In genomic region chr7:40000734-40001315, GRCh38 we compare ENCODE assay signal across 26 cellular contexts. TPM values are rescaled to one million over a fixed set of nuclear protein-coding genes. Genes with fewer than 3 reads are reported as not detected.
A peak's percentile ranks its signal among the peaks of the same experiment; 100 is the strongest.
DNase-seq lines count a peak whose midpoint lies in the region; ATAC-seq, FAIRE-seq and TF ChIP-seq lines count a peak whose summit lies in the region.
"Had no signal": no experiment of that assay in that cellular context is flagged by ENCODE, and none has a peak within 500 bp of the region (broad histone marks: within the 10 kb centered on the region; RNA-seq: fewer than 3 reads in every experiment).

No MANE protein-coding gene starts in this region.

- TF ChIP-seq CTCF in HepG2 (CRISPR knock-in tag; IDR thresholded peaks at IDR 0.05) (no peak), right lobe of liver (IDR thresholded peaks at IDR 0.05) (no peak), fibroblast of lung (conservative IDR thresholded peaks at IDR 0.05 in 1 of 2, IDR thresholded peaks at IDR 0.05 in 1 of 2; ENCODE audit: low read depth in 1 of 2, low read length in 2 of 2) (no peak), ascending aorta (IDR thresholded peaks at IDR 0.05) (no peak)

- TF ChIP-seq RAD21 in HepG2 (CRISPR knock-in tag; IDR thresholded peaks at IDR 0.05): no peak

- H3K4me2 ChIP-seq in HepG2 (ENCODE audit: low read depth, low read length): no peak overlapping the region
- H3K4me2 ChIP-seq in fibroblast of lung (ENCODE audit: extremely low read depth, insufficient read depth, low read length): no peak overlapping the region
- H3K4me2 ChIP-seq: KMS-11 had no signal

- no peaks in the 10 kb centered on the region for H3K27me3 ChIP-seq in HepG2 (ENCODE audit: control insufficient read depth in 1 of 2, insufficient read depth in 2 of 2, low read length in 2 of 2)
- no peaks in the 10 kb centered on the region for H3K27me3 ChIP-seq in right lobe of liver
- H3K27me3 ChIP-seq in fibroblast of lung (ENCODE audit: control insufficient read depth, insufficient read depth, low read length): no peaks in the 10 kb centered on the region
- H3K27me3 ChIP-seq in ascending aorta: no peaks in the 10 kb centered on the region
- H3K27me3 ChIP-seq: ovary, suprapubic skin had no signal

- no peak for FAIRE-seq in HepG2 (lab: Jason Lieb, UNC)
- FAIRE-seq: endometrium, GM12891 had no signal

- H3K27ac ChIP-seq in HepG2 (ENCODE audit: extremely low read length, insufficient read depth, low read length): no peak overlapping the region
- no peak overlapping the region for H3K27ac ChIP-seq in right lobe of liver
- H3K27ac ChIP-seq in fibroblast of lung (ENCODE audit: insufficient read depth, low read length): no peak overlapping the region
- H3K27ac ChIP-seq in ascending aorta: no peak overlapping the region
- H3K27ac ChIP-seq: KMS-11, ovary, skin epidermis, suprapubic skin had no signal

- DNase-seq in HepG2 (ENCODE audit: low spot score) (no peak), right lobe of liver (no peak), amniotic epithelial cell (ENCODE audit: low read depth) (peak; percentile 31), fibroblast of lung (ENCODE audit: low read depth in 2 of 2) (peak; percentile 34 to 60), ascending aorta (ENCODE audit: low spot score in 2 of 2) (no peak), left ventricle myocardium superior (no peak), NCI-H1092 (lab: John Stamatoyannopoulos, UW) (no peak), ureter (ENCODE audit: low spot score) (no peak)
- DNase-seq: activated CD4-positive, alpha-beta memory T cell treated with anti-CD3 and anti-CD28 coated beads, Interleukin-2, amount 10 ng/mL, durations not matched to agents 7 days and 5 days; caudate nucleus; CD8-positive, alpha-beta T cell; dermis blood vessel endothelial cell; H9; NCI-H1417; NCI-H2029 treated with DMSO at 0.1 percent for 48 hours; NCI-H526; NK-92 treated with Interleukin-12 subunit alpha and Interleukin-12 subunit beta, amount 100 ng/mL, for 24 hours; ovary; stimulated activated naive CD4-positive, alpha-beta T cell had no signal

- no peaks in the 10 kb centered on the region for H3K9me3 ChIP-seq in HepG2 (ENCODE audit: low read length)
- H3K9me3 ChIP-seq in right lobe of liver: no peaks in the 10 kb centered on the region
- H3K9me3 ChIP-seq in fibroblast of lung (ENCODE audit: control insufficient read depth, insufficient read depth, low read depth, low read length): no peaks in the 10 kb centered on the region
- no peaks in the 10 kb centered on the region for H3K9me3 ChIP-seq in ascending aorta
- H3K9me3 ChIP-seq: ovary, suprapubic skin had no signal

- no peak overlapping the region for H2AFZ ChIP-seq in HepG2 (ENCODE audit: low read length)
- H2AFZ ChIP-seq in fibroblast of lung (ENCODE audit: low read length): no peak overlapping the region

- H3K4me3 ChIP-seq in HepG2 (replicated peaks in 1 of 3; ENCODE audit: insufficient read depth in 1 of 3, low read depth in 2 of 3, low read length in 3 of 3) (no peak overlapping the region), right lobe of liver (no peak overlapping the region), fibroblast of lung (replicated peaks in 1 of 4; ENCODE audit: control extremely low read depth in 1 of 4, insufficient read depth in 1 of 4, low read depth in 3 of 4, low read length in 4 of 4) (no peak overlapping the region), ascending aorta (no peak overlapping the region)
- H3K4me3 ChIP-seq: ovary, skin epidermis, suprapubic skin had no signal

- CTCF ChIA-PET in HepG2 (lab: Yijun Ruan, JAX; ENCODE audit: low intra/inter-chr PET ratio, low total read pairs): no interaction called here

- TF ChIP-seq EP300 in HepG2 (IDR thresholded peaks at IDR 0.05; ENCODE audit: low read depth in 2 of 2, low read length in 2 of 2) (no peak), HepG2 (CRISPR knock-in tag; IDR thresholded peaks at IDR 0.05; ENCODE audit: borderline replicate concordance) (no peak)

- H3K36me3 ChIP-seq in HepG2 (replicated peaks in 1 of 2; ENCODE audit: control insufficient read depth in 1 of 2, insufficient read depth in 2 of 2, low read length in 2 of 2) (peaks cover 0 to 8% of the 10 kb centered on the region in 2 experiments; a peak in 3 of 5 replicates), right lobe of liver (peaks cover 0 to 13% (median 0%) of the 10 kb centered on the region in 4 donors), fibroblast of lung (ENCODE audit: control insufficient read depth, insufficient read depth, low read length) (no peaks in the 10 kb centered on the region), ascending aorta (peaks cover 0 to 19% of the 10 kb centered on the region in 2 donors)
- H3K36me3 ChIP-seq: ovary had no signal

- no peaks in the 10 kb centered on the region for H3K4me1 ChIP-seq in HepG2 (ENCODE audit: insufficient read depth, low read length)
- no peaks in the 10 kb centered on the region for H3K4me1 ChIP-seq in right lobe of liver
- peaks cover 3% of the 10 kb centered on the region for H3K4me1 ChIP-seq in fibroblast of lung (ENCODE audit: control insufficient read depth, extremely low read depth, insufficient read depth, low read length)
- no peaks in the 10 kb centered on the region for H3K4me1 ChIP-seq in ascending aorta
- H3K4me1 ChIP-seq: suprapubic skin had no signal

- H3K79me2 ChIP-seq in HepG2 (ENCODE audit: insufficient read depth, low read length) (peaks cover 2% of the 10 kb centered on the region), fibroblast of lung (ENCODE audit: control insufficient read depth, insufficient read depth, low read length) (no peaks in the 10 kb centered on the region)

- 97% methylated on average over 6 of the region's 6 CpGs for WGBS in HepG2 (ENCODE audit: low lambda C conversion rate)
- WGBS in right lobe of liver (ENCODE audit: insufficient coverage, low coverage, low lambda C conversion rate, missing lambda C conversion rate): 83% methylated on average over 6 of the region's 6 CpGs

- no peak for TF ChIP-seq POLR2A in HepG2 (IDR thresholded peaks at IDR 0.05; ENCODE audit: insufficient read depth in 1 of 2, low read depth in 2 of 2, low read length in 2 of 2)
- TF ChIP-seq POLR2A in right lobe of liver (IDR thresholded peaks at IDR 0.05): no peak

- H4K20me1 ChIP-seq in HepG2 (ENCODE audit: insufficient read depth, low read length) (no peaks in the 10 kb centered on the region), fibroblast of lung (ENCODE audit: control insufficient read depth, extremely low read depth, insufficient read depth, low read length) (no peaks in the 10 kb centered on the region)

- ATAC-seq in HepG2 (no peak), right lobe of liver (no peak), left ventricle myocardium superior (no peak)
- ATAC-seq: CD8-positive, alpha-beta T cell; left lobe of liver; Right ventricle myocardium inferior had no signal

- POLR2A ChIA-PET in HepG2 (lab: Yijun Ruan, JAX): no interaction called here

- intact Hi-C loops in HepG2 (cut with micrococcal nuclease; ENCODE audit: unreplicated experiment) (loop anchor here (5.0 kb wide), 1 partner anchor 49 kb away; the partner anchor contains the start of gene CDK13), right lobe of liver (cut with DNase I) (no loop called here), ascending aorta (cut with DNase I) (no loop called here), left ventricle myocardium superior (cut with micrococcal nuclease) (no loop called here)

- in situ Hi-C loops in HepG2 (cut with HindIII; ENCODE audit: extremely low pct_ligation_motif_present, low pct_unique_long_range_greater_than_20kb): no loop called here

- H3K9ac ChIP-seq in HepG2 (ENCODE audit: insufficient read depth, low read depth, low read length): no peak overlapping the region
- H3K9ac ChIP-seq in fibroblast of lung (ENCODE audit: insufficient read depth, low read length): no peak overlapping the region
- H3K9ac ChIP-seq: KMS-11 had no signal

- no TSS peak for BruUV-seq in HepG2 (replicated peaks; lab: Mats Ljungman, UMichigan)

TF ChIP-seq in HepG2, 621 proteins besides CTCF, POLR2A, EP300 and RAD21:
- TF ChIP-seq MAFK (conservative IDR thresholded peaks at IDR 0.05 in 1 of 2, IDR thresholded peaks at IDR 0.05 in 1 of 2; ENCODE audit: low read length in 2 of 2) (peak in 1 of 2 experiments; percentile 67; a peak in 2 of 4 replicates), MAFF (IDR thresholded peaks at IDR 0.05; ENCODE audit: low read depth, low read length) (peak; percentile 50), MED8 (CRISPR knock-in tag; IDR thresholded peaks at IDR 0.05; ENCODE audit: insufficient replicate concordance) (no peak)

RNA-seq across cellular contexts. Expression of gene CDK13, which starts 50.8 kb away (rescaled TPM):
- total RNA-seq in HepG2 (2016; rRNA removed; fragmentation: Illumina TruSeq; extraction: Trizol) (35.0 and 40.9 TPM in 2 replicates), right lobe of liver (10 to 100 TPM; 21.2 to 35.2 (median 27.1) TPM), fibroblast of lung (76.3 and 76.8 TPM in 2 replicates), ascending aorta (68.6 TPM), left ventricle myocardium superior (21.3 TPM), ureter (90.9 TPM)
- 185 and 197 TPM in 2 replicates for total RNA-seq in HepG2 (2016; cell fraction: cytosol; rRNA removed; fragmentation: Illumina TruSeq; extraction: Trizol; ENCODE audit: low read depth)
- total RNA-seq in HepG2 (2016; cell fraction: insoluble cytoplasmic fraction; rRNA removed; fragmentation: Illumina TruSeq; extraction: Trizol): 31.5 and 38.9 TPM in 2 replicates
- 96.5 and 112 TPM in 2 replicates for total RNA-seq in HepG2 (2016; cell fraction: membrane; rRNA removed; fragmentation: Illumina TruSeq; extraction: Trizol)
- total RNA-seq in HepG2 (2016; cell fraction: nucleus; rRNA removed; fragmentation: Illumina TruSeq; extraction: Trizol): 61.2 and 62.8 TPM in 2 replicates
- polyA plus RNA-seq in HepG2 (2011; rRNA removed) (20.7 and 21.0 TPM in 2 replicates), fibroblast of lung (32.7 and 35.3 TPM in 2 replicates)
- polyA plus RNA-seq in HepG2 (2011; cell fraction: cytosol; rRNA removed): 10.2 and 14.3 TPM in 2 replicates
- polyA plus RNA-seq in HepG2 (2011; cell fraction: nucleus; rRNA removed): 27.6 and 31.2 TPM in 2 replicates
- polyA plus RNA-seq in HepG2 (2012): 19.2 and 19.7 TPM in 2 replicates
- 0.78 and 1.0 TPM in 2 replicates for polyA plus RNA-seq in HepG2 (2016; cell fraction: cytosol; fragmentation: Illumina TruSeq; extraction: Trizol; ENCODE audit: low read depth)
- polyA plus RNA-seq in HepG2 (2016; cell fraction: insoluble cytoplasmic fraction; fragmentation: Illumina TruSeq; extraction: Trizol; ENCODE audit: low read depth): 27.4 and 28.3 TPM in 2 replicates
- 2.9 and 3.7 TPM in 2 replicates for polyA plus RNA-seq in HepG2 (2016; cell fraction: membrane; fragmentation: Illumina TruSeq; extraction: Trizol; ENCODE audit: low read depth)
- 48.0 and 54.1 TPM in 2 replicates for polyA plus RNA-seq in HepG2 (2016; cell fraction: nucleus; fragmentation: Illumina TruSeq; extraction: Trizol; ENCODE audit: insufficient read depth, low read depth)
- 30.6 and 45.8 TPM in 2 replicates for polyA minus RNA-seq in HepG2 (2011; rRNA and poly(A)+ RNA removed; ENCODE audit: low replicate concordance)
- 21.5 and 22.7 TPM in 2 replicates for polyA minus RNA-seq in HepG2 (2011; cell fraction: cytosol; rRNA and poly(A)+ RNA removed)
- polyA minus RNA-seq in HepG2 (2011; cell fraction: nucleus; rRNA and poly(A)+ RNA removed): 124 and 129 TPM in 2 replicates
- 18.0 and 19.5 TPM in 2 replicates for polyA plus RNA-seq in fibroblast of lung (2012)
- 18.2 and 34.5 TPM in 2 replicates for polyA minus RNA-seq in fibroblast of lung (ENCODE audit: low replicate concordance)

Comparison
In these comparisons a context has a peak if more than half of its experiments do, and no peak if none do; other contexts are left out.
1. DNase-seq: peak in amniotic epithelial cell (single experiment) and fibroblast of lung (2 of 2); none in HepG2 (single experiment), right lobe of liver (0 of 3), ascending aorta (0 of 2), left ventricle myocardium superior (single experiment), NCI-H1092 (single experiment) and ureter (single experiment).